ENCODE assay signal across 16 cellular contexts in the genomic region with DNA sequence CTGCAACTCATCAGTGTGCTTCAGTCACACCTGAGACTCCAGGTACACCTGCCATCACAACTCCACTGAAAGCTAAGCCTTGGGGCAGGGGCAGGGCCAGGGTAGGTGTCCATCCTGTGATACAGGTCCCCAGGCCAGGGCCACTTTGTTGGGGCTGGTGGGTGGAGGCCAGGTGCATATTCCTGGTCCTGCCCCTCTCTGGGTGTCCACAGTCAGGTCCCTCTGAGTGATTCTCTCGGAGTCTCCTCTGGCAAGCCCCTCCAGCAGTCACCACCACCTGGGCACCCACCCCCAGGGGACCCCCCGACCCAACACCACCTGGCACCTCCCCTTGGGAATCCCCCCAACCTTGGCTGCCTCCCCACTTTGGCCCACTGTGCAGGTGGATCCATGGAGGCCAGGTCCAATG. TPM values are rescaled to one million over a fixed set of nuclear protein-coding genes. Genes with fewer than 3 reads are reported as not detected.
A peak's percentile ranks its signal among the peaks of the same experiment; 100 is the strongest.
DNase-seq lines count a peak whose midpoint lies in the region; ATAC-seq, FAIRE-seq and TF ChIP-seq lines count a peak whose summit lies in the region.
"Had no signal": no experiment of that assay in that cellular context is flagged by ENCODE, and none has a peak within 500 bp of the region (broad histone marks: within the 10 kb centered on the region; RNA-seq: fewer than 3 reads in every experiment).

No MANE protein-coding gene starts in this region.

- peak; percentile 24 for DNase-seq in activated naive CD8-positive, alpha-beta T cell treated with anti-CD3 and anti-CD28 coated beads, Interleukin-2, amount 10 ng/mL, durations not matched to agents 7 days and 5 days
- no peak for DNase-seq in activated naive CD8-positive, alpha-beta T cell treated with anti-CD3 and anti-CD28 coated beads, Interleukin-2, amount 50 U/mL, for 24 hours
- DNase-seq in dorsolateral prefrontal cortex: peak in 6 of 10 donors; percentile 7 to 39 (median 31)
- peak; percentile 43 for DNase-seq in left lobe of liver (ENCODE audit: low spot score)
- peak; percentile 58 for DNase-seq in sigmoid colon
- no peak for DNase-seq in NK-92 (lab: John Stamatoyannopoulos, UW; ENCODE audit: unreplicated experiment)
- no peak for DNase-seq in H54 (ENCODE audit: insufficient read length, low spot score)
- DNase-seq: 8988T, DMS 273 treated with DMSO at 0.1 percent for 48 hours, GOT3, KBM-7, NCI-H1092, NCI-H1694, NCI-H2107 had no signal

- TF ChIP-seq EP300 in sigmoid colon (IDR thresholded peaks at IDR 0.05): no peak

- H3K4me3 Mint-ChIP-seq in activated naive CD8-positive, alpha-beta T cell treated with anti-CD3 and anti-CD28 coated beads, Interleukin-2, amount 10 ng/mL, durations not matched to agents 7 days and 5 days: no peak overlapping the region
- H3K4me3 Mint-ChIP-seq in activated naive CD8-positive, alpha-beta T cell treated with anti-CD3 and anti-CD28 coated beads, Interleukin-2, amount 50 U/mL, for 24 hours: no peak overlapping the region

- no peak for ATAC-seq in activated naive CD8-positive, alpha-beta T cell treated with anti-CD3 and anti-CD28 coated beads, Interleukin-2, amount 10 ng/mL, durations not matched to agents 7 days and 5 days (ENCODE audit: low read depth)
- no peak for ATAC-seq in activated naive CD8-positive, alpha-beta T cell treated with anti-CD3 and anti-CD28 coated beads, Interleukin-2, amount 50 U/mL, for 24 hours
- ATAC-seq in left lobe of liver: no peak
- ATAC-seq in HG02588 (IDR thresholded peaks at IDR 0.05; ENCODE audit: unreplicated experiment): no peak

- H3K36me3 ChIP-seq in sigmoid colon: no peaks in the 10 kb centered on the region

- WGBS in sigmoid colon, 2 donors: 72 to 82% methylated on average over 2 of the region's 2 CpGs

- TF ChIP-seq CTCF in dorsolateral prefrontal cortex (IDR thresholded peaks at IDR 0.05 in 54 of 56, conservative IDR thresholded peaks at IDR 0.05 in 2 of 56; ENCODE audit: low read depth in 1 of 56, partially characterized antibody in 56 of 56): no peak
- TF ChIP-seq CTCF in sigmoid colon (IDR thresholded peaks at IDR 0.05): no peak

- intact Hi-C loops in dorsolateral prefrontal cortex (cut with DNase I): no loop called here
- intact Hi-C loops in sigmoid colon (cut with DNase I): no loop called here

- no peaks in the 10 kb centered on the region for H3K4me1 Mint-ChIP-seq in activated naive CD8-positive, alpha-beta T cell treated with anti-CD3 and anti-CD28 coated beads, Interleukin-2, amount 10 ng/mL, durations not matched to agents 7 days and 5 days
- H3K4me1 Mint-ChIP-seq in activated naive CD8-positive, alpha-beta T cell treated with anti-CD3 and anti-CD28 coated beads, Interleukin-2, amount 50 U/mL, for 24 hours: peaks cover 2% of the 10 kb centered on the region

- peaks cover 0 to 13% (median 10%) of the 10 kb centered on the region in 4 donors for H3K4me1 ChIP-seq in sigmoid colon

- no peaks in the 10 kb centered on the region for H3K9me3 ChIP-seq in sigmoid colon
- H3K9me3 ChIP-seq: BLaER1 had no signal

- H3K27me3 Mint-ChIP-seq in activated naive CD8-positive, alpha-beta T cell treated with anti-CD3 and anti-CD28 coated beads, Interleukin-2, amount 10 ng/mL, durations not matched to agents 7 days and 5 days: no peaks in the 10 kb centered on the region
- H3K27me3 Mint-ChIP-seq in activated naive CD8-positive, alpha-beta T cell treated with anti-CD3 and anti-CD28 coated beads, Interleukin-2, amount 50 U/mL, for 24 hours: no peaks in the 10 kb centered on the region

- POLR2A ChIA-PET in activated naive CD8-positive, alpha-beta T cell treated with anti-CD3 and anti-CD28 coated beads, Interleukin-2, amount 10 ng/mL, durations not matched to agents 7 days and 5 days (lab: Charles Lee): no interaction called here

- H3K4me3 ChIP-seq in dorsolateral prefrontal cortex: no peak overlapping the region
- H3K4me3 ChIP-seq in sigmoid colon: no peak overlapping the region
- H3K4me3 ChIP-seq: BLaER1 had no signal

- no peaks in the 10 kb centered on the region for H3K9me3 Mint-ChIP-seq in activated naive CD8-positive, alpha-beta T cell treated with anti-CD3 and anti-CD28 coated beads, Interleukin-2, amount 10 ng/mL, durations not matched to agents 7 days and 5 days
- H3K9me3 Mint-ChIP-seq in activated naive CD8-positive, alpha-beta T cell treated with anti-CD3 and anti-CD28 coated beads, Interleukin-2, amount 50 U/mL, for 24 hours: no peaks in the 10 kb centered on the region

- TF ChIP-seq POLR2A in sigmoid colon (IDR thresholded peaks at IDR 0.05) (no peak), H54 (IDR thresholded peaks at IDR 0.05; ENCODE audit: low read depth, low read length) (no peak)

- FAIRE-seq in H54 (lab: Jason Lieb, UNC): no peak

- H3K27me3 ChIP-seq in dorsolateral prefrontal cortex: no peaks in the 10 kb centered on the region
- H3K27me3 ChIP-seq in sigmoid colon: peaks cover 7 to 30% (median 25%) of the 10 kb centered on the region in 3 donors
- H3K27me3 ChIP-seq: BLaER1 had no signal

- no peaks in the 10 kb centered on the region for H3K36me3 Mint-ChIP-seq in activated naive CD8-positive, alpha-beta T cell treated with anti-CD3 and anti-CD28 coated beads, Interleukin-2, amount 10 ng/mL, durations not matched to agents 7 days and 5 days
- no peaks in the 10 kb centered on the region for H3K36me3 Mint-ChIP-seq in activated naive CD8-positive, alpha-beta T cell treated with anti-CD3 and anti-CD28 coated beads, Interleukin-2, amount 50 U/mL, for 24 hours (ENCODE audit: low read depth)

- H3K27ac Mint-ChIP-seq in activated naive CD8-positive, alpha-beta T cell treated with anti-CD3 and anti-CD28 coated beads, Interleukin-2, amount 10 ng/mL, durations not matched to agents 7 days and 5 days: no peak overlapping the region
- H3K27ac Mint-ChIP-seq in activated naive CD8-positive, alpha-beta T cell treated with anti-CD3 and anti-CD28 coated beads, Interleukin-2, amount 50 U/mL, for 24 hours: no peak overlapping the region

- peak overlapping the region in 21 of 59 donors; percentile 3 to 80 (median 51) for H3K27ac ChIP-seq in dorsolateral prefrontal cortex
- H3K27ac ChIP-seq in sigmoid colon: no peak overlapping the region
- H3K27ac ChIP-seq: BLaER1 had no signal

RNA-seq across cellular contexts. Expression of a gene that starts 9.5 kb away (rescaled TPM):
- total RNA-seq in activated naive CD8-positive, alpha-beta T cell treated with anti-CD3 and anti-CD28 coated beads, Interleukin-2, amount 10 ng/mL, durations not matched to agents 7 days and 5 days: not detected
- total RNA-seq in dorsolateral prefrontal cortex (1 to 10 TPM in 55 of 120 experiments, under 1 TPM in 41, not detected in 24; 0.33 to 2.9 (median 1.1) TPM), left lobe of liver (0.83 TPM), sigmoid colon (under 1 TPM in 1 of 4 donors, not detected in 3; 0.68 TPM)
- polyA plus RNA-seq in sigmoid colon: under 1 TPM in 1 of 3 donors, not detected in 2; 0.06 TPM

RNA-seq across cellular contexts. Expression of a gene that starts 54.9 kb away (rescaled TPM):
- 10 to 100 TPM; 38.4 to 41.0 TPM for total RNA-seq in activated naive CD8-positive, alpha-beta T cell treated with anti-CD3 and anti-CD28 coated beads, Interleukin-2, amount 10 ng/mL, durations not matched to agents 7 days and 5 days
- total RNA-seq in dorsolateral prefrontal cortex: 10 to 100 TPM; 40.2 to 93.2 (median 62.7) TPM
- 11.1 TPM for total RNA-seq in left lobe of liver
- 10 to 100 TPM; 10.3 to 29.6 (median 13.8) TPM for total RNA-seq in sigmoid colon
- polyA plus RNA-seq in sigmoid colon: 10 to 100 TPM; 10.4 to 18.0 (median 17.6) TPM

RNA-seq across cellular contexts. Expression of a gene that starts 55.9 kb away (rescaled TPM):
- total RNA-seq in activated naive CD8-positive, alpha-beta T cell treated with anti-CD3 and anti-CD28 coated beads, Interleukin-2, amount 10 ng/mL, durations not matched to agents 7 days and 5 days: under 1 TPM in 1 of 2 experiments, not detected in 1; 0.06 TPM
- 100 to 1,000 TPM in 90 of 120 experiments, 10 to 100 TPM in 30; 42.8 to 197 (median 115) TPM for total RNA-seq in dorsolateral prefrontal cortex
- total RNA-seq in left lobe of liver: 22.8 TPM
- 10 to 100 TPM in 1 of 4 donors, 1 to 10 TPM in 3; 2.5 to 14.4 (median 3.7) TPM for total RNA-seq in sigmoid colon
- polyA plus RNA-seq in sigmoid colon: 1 to 10 TPM in 1 of 3 donors, under 1 TPM in 2; 0.23 to 6.6 (median 0.60) TPM

Comparison
In these comparisons a context has a peak if more than half of its experiments do, and no peak if none do; other contexts are left out.
1. DNase-seq: peak in activated naive CD8-positive, alpha-beta T cell treated with anti-CD3 and anti-CD28 coated beads, Interleukin-2, amount 10 ng/mL, durations not matched to agents 7 days and 5 days (single experiment), dorsolateral prefrontal cortex (6 of 10), left lobe of liver (single experiment) and sigmoid colon (single experiment); none in activated naive CD8-positive, alpha-beta T cell treated with anti-CD3 and anti-CD28 coated beads, Interleukin-2, amount 50 U/mL, for 24 hours (single experiment), NK-92 (single experiment) and H54 (single experiment).